10 cellular contexts compared by ENCODE assay signal in the genomic region with DNA sequence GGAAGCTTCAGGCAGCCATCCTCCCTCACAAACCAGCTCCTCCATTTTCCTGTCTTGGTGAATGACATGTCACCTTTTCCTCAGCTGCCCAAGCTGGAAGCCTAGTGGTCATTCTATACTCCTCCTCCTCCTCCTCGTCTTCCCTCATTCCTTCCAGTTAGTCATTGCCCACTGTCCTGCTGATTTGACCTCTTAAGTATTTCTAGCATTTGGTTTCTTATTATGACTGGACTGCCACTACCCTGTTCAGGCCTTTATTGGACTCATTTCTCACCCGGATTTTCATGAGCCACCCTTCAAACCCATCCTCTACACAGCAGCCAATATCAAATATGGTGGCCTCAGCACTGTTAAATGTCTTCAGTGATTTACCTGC. TPM values are rescaled to one million over a fixed set of nuclear protein-coding genes. Genes with fewer than 3 reads are reported as not detected.
DNase-seq lines count a peak whose midpoint lies in the region; ATAC-seq and TF ChIP-seq lines count a peak whose summit lies in the region.
"Had no signal": no experiment of that assay in that cellular context is flagged by ENCODE, and none has a peak within 500 bp of the region (broad histone marks: within the 10 kb centered on the region; RNA-seq: fewer than 3 reads in every experiment).

No MANE protein-coding gene starts in this region.

- DNase-seq in AG09309 (ENCODE audit: low read depth) (peak; percentile 16), PC-3 (peak; percentile 57), fibroblast of peridontal ligament (ENCODE audit: extremely low read depth) (peak; percentile 55), testis (no peak), posterior cingulate gyrus (no peak), NCI-H146 treated with DMSO at 0.1 percent for 48 hours (lab: John Stamatoyannopoulos, UW; ENCODE audit: unreplicated experiment) (no peak)
- DNase-seq: cortex of kidney, thyroid gland had no signal

- H3K9me2 ChIP-seq in PC-3 (replicated peaks; ENCODE audit: low read length) = no peaks in the 10 kb centered on the region

- intact Hi-C loops in PC-3 (cut with micrococcal nuclease) (no loop called here), testis (cut with DNase I; ENCODE audit: low total_unique reads) (no loop called here), posterior cingulate gyrus (cut with DNase I) (no loop called here)

- ATAC-seq in GM18909 (IDR thresholded peaks at IDR 0.05; ENCODE audit: poor library complexity, unreplicated experiment) = peak; percentile 19
- peak; percentile 28 for ATAC-seq in PC-3
- ATAC-seq in activated CD4-positive, CD25-positive, alpha-beta regulatory T cell treated with anti-CD3 and anti-CD28 coated beads, Interleukin-2, amount 50 U/mL, for 24 hours = no peak

- TF ChIP-seq CTCF in AG09309 (IDR thresholded peaks at IDR 0.05; ENCODE audit: control insufficient read depth, insufficient read depth, low read depth, low read length, missing control alignments) (no peak), PC-3 (conservative IDR thresholded peaks at IDR 0.05; ENCODE audit: low read depth, low read length) (no peak), testis (IDR thresholded peaks at IDR 0.05) (no peak)

- H3K9me3 ChIP-seq in PC-3 (ENCODE audit: low read length) (no peaks in the 10 kb centered on the region), testis (no peaks in the 10 kb centered on the region)
- H3K9me3 ChIP-seq: thyroid gland had no signal

- H3K36me3 ChIP-seq in PC-3 (ENCODE audit: low read depth, low read length) (peaks cover 4% of the 10 kb centered on the region; the same call in 1 of the 2 replicates), testis (ENCODE audit: low read depth, missing control alignments) (no peaks in the 10 kb centered on the region)
- H3K36me3 ChIP-seq: thyroid gland had no signal

- H3K27me3 ChIP-seq in PC-3 (ENCODE audit: low read length) (no peaks in the 10 kb centered on the region), testis (no peaks in the 10 kb centered on the region)
- H3K27me3 ChIP-seq: thyroid gland had no signal

- CTCF ChIA-PET in PC-3 (lab: Charles Lee) = no interaction called here

- no peaks in the 10 kb centered on the region; the same call in 1 of the 2 replicates for H4K20me1 ChIP-seq in PC-3 (ENCODE audit: low read length)

- POLR2A ChIA-PET in PC-3 (lab: Charles Lee; ENCODE audit: unreplicated experiment) = interaction anchor here (0.6 kb wide), 1 partner anchor 116 kb away, joined by 5 read pairs; no protein-coding TSS in a partner anchor

- no peak for TF ChIP-seq POLR2A in testis (IDR thresholded peaks at IDR 0.05)

- no peak overlapping the region for H2AFZ ChIP-seq in PC-3 (ENCODE audit: low read length)

- peaks cover 8% of the 10 kb centered on the region for H3F3A ChIP-seq in PC-3 (ENCODE audit: low read length, unreplicated experiment)

- peaks cover 41% of the 10 kb centered on the region; the same call in 1 of the 2 replicates for H3K79me2 ChIP-seq in PC-3 (ENCODE audit: low read length)

- no TSS peak for BruUV-seq in PC-3 (replicated peaks; lab: Mats Ljungman, UMichigan)

- H3K4me2 ChIP-seq in PC-3 (ENCODE audit: low read length) = peak overlapping the region; percentile 45

- WGBS in testis, 2 donors = 90 to 91% methylated on average over 2 of the region's 2 CpGs

- H3K9ac ChIP-seq in PC-3 (ENCODE audit: low read length) = no peak overlapping the region

- no peak overlapping the region for H3K4me3 ChIP-seq in AG09309 (ENCODE audit: control insufficient read depth, low read depth, low read length)
- H3K4me3 ChIP-seq in PC-3 (ENCODE audit: low read length) = peak overlapping the region; percentile 4; the same call in 1 of the 2 replicates
- no peak overlapping the region for H3K4me3 ChIP-seq in testis
- H3K4me3 ChIP-seq: thyroid gland had no signal

- H3K27ac ChIP-seq in PC-3 (ENCODE audit: low read length) = peak overlapping the region; percentile 56
- no peak overlapping the region for H3K27ac ChIP-seq in testis
- H3K27ac ChIP-seq: thyroid gland had no signal

- H3K4me1 ChIP-seq in PC-3 (ENCODE audit: insufficient read depth, low read length) (peaks cover 34% of the 10 kb centered on the region), testis (no peaks in the 10 kb centered on the region)

RNA-seq across cellular contexts. Expression of a gene that starts 21.9 kb away (rescaled TPM):
- 32.7 and 33.8 TPM in 2 replicates for total RNA-seq in PC-3 (2014; rRNA removed)
- total RNA-seq in testis = 10 to 100 TPM; 64.5 to 73.8 TPM
- 31.6 TPM for polyA plus RNA-seq in testis (ENCODE audit: insufficient read depth, low read depth, low replicate concordance)

Comparison
In these comparisons a context has a peak if more than half of its experiments do, and no peak if none do; other contexts are left out.
1. DNase-seq: peak in AG09309 (single experiment), PC-3 (single experiment) and fibroblast of peridontal ligament (single experiment); none in testis (single experiment), posterior cingulate gyrus (0 of 10) and NCI-H146 treated with DMSO at 0.1 percent for 48 hours (single experiment).
2. ATAC-seq: peak in GM18909 (single experiment) and PC-3 (single experiment); none in activated CD4-positive, CD25-positive, alpha-beta regulatory T cell treated with anti-CD3 and anti-CD28 coated beads, Interleukin-2, amount 50 U/mL, for 24 hours (0 of 2).